In genomic region chr13:75876371-75877050, GRCh38 we compare ENCODE assay signal across 8 cellular contexts.
DNase-seq lines count a peak whose midpoint lies in the region; ATAC-seq and TF ChIP-seq lines count a peak whose summit lies in the region.

No MANE protein-coding gene starts in this region.

- POLR2A ChIA-PET in BJ (lab: Charles Lee) = no interaction called here

- H3K27ac ChIP-seq in coronary artery (no peak overlapping the region), right lobe of liver (no peak overlapping the region)

- intact Hi-C loops in right lobe of liver (cut with DNase I) = loop anchor here (10.0 kb wide), 2 partner anchors 138 to 598 kb away; no protein-coding TSS in a partner anchor

- CTCF ChIA-PET in BJ (lab: Yijun Ruan, JAX) = interaction anchor here (0.6 to 7.7 kb wide), 23 partner anchors 10 to 1075 kb away, joined by 3 to 129 read pairs (median 4); no protein-coding TSS in a partner anchor

- no peak overlapping the region for H3K4me3 ChIP-seq in BJ (ENCODE audit: low read depth, low read length)
- no peak overlapping the region for H3K4me3 ChIP-seq in coronary artery
- no peak overlapping the region for H3K4me3 ChIP-seq in right lobe of liver

- ATAC-seq in GM19035 (IDR thresholded peaks at IDR 0.05; ENCODE audit: unreplicated experiment) (peak; percentile 93), HG03139 (IDR thresholded peaks at IDR 0.05; ENCODE audit: unreplicated experiment) (peak; percentile 91), right lobe of liver (peak; percentile 90 to 94 (median 92))

- H3K9me3 ChIP-seq in right lobe of liver = no peaks in the 10 kb centered on the region

- WGBS in right lobe of liver (ENCODE audit: insufficient coverage, low coverage, low lambda C conversion rate, missing lambda C conversion rate) = 3% methylated on average over 10 of the region's 10 CpGs

- H3K36me3 ChIP-seq in BJ (ENCODE audit: control insufficient read depth, insufficient read depth, low read length) (no peaks in the 10 kb centered on the region), right lobe of liver (no peaks in the 10 kb centered on the region)

- TF ChIP-seq CTCF in BJ (IDR thresholded peaks at IDR 0.05; ENCODE audit: insufficient read depth, low read depth, low read length) = peak; percentile 90
- peak; percentile 89 for TF ChIP-seq CTCF in coronary artery (IDR thresholded peaks at IDR 0.05)
- TF ChIP-seq CTCF in right lobe of liver (IDR thresholded peaks at IDR 0.05) = peak; percentile 79 to 90 (median 88)

- no peak for TF ChIP-seq POLR2A in right lobe of liver (IDR thresholded peaks at IDR 0.05)

- DNase-seq in BJ (ENCODE audit: low read depth) (no peak), NCI-H345 (lab: John Stamatoyannopoulos, UW) (peak; percentile 70), coronary artery (ENCODE audit: low spot score) (no peak), right lobe of liver (peak in 1 of 3 donors; percentile 59)
- peak; percentile 39 to 47 for DNase-seq in activated CD4-positive, alpha-beta T cell treated with anti-CD3 and anti-CD28 coated beads for 4 hours
- peak; percentile 13 to 28 (median 16) for DNase-seq in stimulated activated CD4-positive, alpha-beta T cell treated with anti-CD3 and anti-CD28 coated beads, TNF-alpha, amount 100 ng/mL, for 48 hours (ENCODE audit: low read depth in 3 of 3)

- H3K4me1 ChIP-seq in right lobe of liver = peaks cover 0 to 10% (median 0%) of the 10 kb centered on the region in 4 donors

- H3K27me3 ChIP-seq in BJ (ENCODE audit: control insufficient read depth, insufficient read depth, low read length) = no peaks in the 10 kb centered on the region
- no peaks in the 10 kb centered on the region for H3K27me3 ChIP-seq in right lobe of liver

Comparison
In these comparisons a context has a peak if more than half of its experiments do, and no peak if none do; other contexts are left out.
1. DNase-seq: peak in NCI-H345 (single experiment), activated CD4-positive, alpha-beta T cell treated with anti-CD3 and anti-CD28 coated beads for 4 hours (2 of 2) and stimulated activated CD4-positive, alpha-beta T cell treated with anti-CD3 and anti-CD28 coated beads, TNF-alpha, amount 100 ng/mL, for 48 hours (3 of 3); none in BJ (single experiment) and coronary artery (single experiment).
2. Peak in every context shown above with its lines, with median percentiles within 50 percentile points of each other: CTCF ChIP-seq and ATAC-seq.